Comparison of ENCODE assay signal across 1 cellular context in genomic region chr7:44101304-44101965, GRCh38.
TF ChIP-seq lines count a peak whose summit lies in the region.

No MANE protein-coding gene starts in this region.

TF ChIP-seq in HepG2, 621 proteins besides CTCF, POLR2A, EP300 and RAD21 (continued from another document):
- no peak for TF ChIP-seq ZXDC (CRISPR knock-in tag; IDR thresholded peaks at IDR 0.05)
- no peak for TF ChIP-seq JUN (CRISPR knock-in tag; IDR thresholded peaks at IDR 0.05)
- no peak for TF ChIP-seq ATM (IDR thresholded peaks at IDR 0.05; ENCODE audit: borderline replicate concordance)
- TF ChIP-seq ZSCAN21 (CRISPR knock-in tag; IDR thresholded peaks at IDR 0.05; ENCODE audit: borderline replicate concordance): no peak
- TF ChIP-seq ZBTB1 (CRISPR knock-in tag; IDR thresholded peaks at IDR 0.05; ENCODE audit: borderline replicate concordance): no peak
- no peak for TF ChIP-seq ZNF775 (CRISPR knock-in tag; IDR thresholded peaks at IDR 0.05; ENCODE audit: borderline replicate concordance)
- no peak for TF ChIP-seq ZNF580 (CRISPR knock-in tag; IDR thresholded peaks at IDR 0.05; ENCODE audit: borderline replicate concordance, low read depth)
- no peak for TF ChIP-seq PAXIP1 (CRISPR knock-in tag; conservative IDR thresholded peaks at IDR 0.05)
- TF ChIP-seq ZNF234 (CRISPR knock-in tag; conservative IDR thresholded peaks at IDR 0.05): no peak
- no peak for TF ChIP-seq ZNF451 (CRISPR knock-in tag; IDR thresholded peaks at IDR 0.05)
- no peak for TF ChIP-seq IRF1 (CRISPR knock-in tag; IDR thresholded peaks at IDR 0.05; ENCODE audit: low read depth)
- TF ChIP-seq PATZ1 (CRISPR knock-in tag; IDR thresholded peaks at IDR 0.05): no peak
- TF ChIP-seq FOXA1 (IDR thresholded peaks at IDR 0.05): no peak
- no peak for TF ChIP-seq FOXA1 (CRISPR knock-in tag; IDR thresholded peaks at IDR 0.05)
- TF ChIP-seq RFXAP (CRISPR knock-in tag; IDR thresholded peaks at IDR 0.05; ENCODE audit: borderline replicate concordance): no peak
- no peak for TF ChIP-seq ZNF136 (CRISPR knock-in tag; IDR thresholded peaks at IDR 0.05; ENCODE audit: low read depth)
- TF ChIP-seq ELF1 (CRISPR knock-in tag; IDR thresholded peaks at IDR 0.05): no peak
- TF ChIP-seq ZNF292 (CRISPR knock-in tag; IDR thresholded peaks at IDR 0.05; ENCODE audit: borderline replicate concordance, low read depth): 0 out of 2 replicates have a peak, but pooled peaks have one; percentile 6
- no peak for TF ChIP-seq ZNF44 (CRISPR knock-in tag; IDR thresholded peaks at IDR 0.05)
- no peak for TF ChIP-seq ZFP91 (CRISPR knock-in tag; IDR thresholded peaks at IDR 0.05; ENCODE audit: borderline replicate concordance)
- TF ChIP-seq LBX2 (CRISPR knock-in tag; IDR thresholded peaks at IDR 0.05; ENCODE audit: borderline replicate concordance): no peak
- no peak for TF ChIP-seq CREB3 (CRISPR knock-in tag; IDR thresholded peaks at IDR 0.05)
- TF ChIP-seq NR3C1 (CRISPR knock-in tag; IDR thresholded peaks at IDR 0.05): no peak
- TF ChIP-seq PCBP1 (IDR thresholded peaks at IDR 0.05; ENCODE audit: borderline replicate concordance, low read depth, low read length): no peak
- no peak for TF ChIP-seq ZNF597 (CRISPR knock-in tag; IDR thresholded peaks at IDR 0.05)
- no peak for TF ChIP-seq ZNF678 (CRISPR knock-in tag; IDR thresholded peaks at IDR 0.05)
- TF ChIP-seq KDM5B (CRISPR knock-in tag; IDR thresholded peaks at IDR 0.05; ENCODE audit: borderline replicate concordance): 0 out of 2 replicates have a peak, but pooled peaks have one; percentile 27
- no peak for TF ChIP-seq SOX6 (IDR thresholded peaks at IDR 0.05)
- 0 out of 2 replicates have a peak, but pooled peaks have one; percentile 6 for TF ChIP-seq SOX6 (CRISPR knock-in tag; IDR thresholded peaks at IDR 0.05)
- peak; percentile 8; the same call in 1 of the 2 replicates for TF ChIP-seq KAT8 (CRISPR knock-in tag; IDR thresholded peaks at IDR 0.05)
- TF ChIP-seq ZKSCAN5 (CRISPR knock-in tag; IDR thresholded peaks at IDR 0.05): no peak
- TF ChIP-seq PRDM4 (CRISPR knock-in tag; IDR thresholded peaks at IDR 0.05; ENCODE audit: borderline replicate concordance): no peak
- TF ChIP-seq CHD2 (IDR thresholded peaks at IDR 0.05; ENCODE audit: low read depth, low read length): no peak
- TF ChIP-seq DPF2 (CRISPR knock-in tag; IDR thresholded peaks at IDR 0.05; ENCODE audit: borderline replicate concordance, low read depth): no peak
- TF ChIP-seq ZNF317 (CRISPR knock-in tag; IDR thresholded peaks at IDR 0.05): peak; percentile 13; the same call in 1 of the 2 replicates
- no peak for TF ChIP-seq ZSCAN25 (CRISPR knock-in tag; IDR thresholded peaks at IDR 0.05)
